ENCODE assay signal across 8 cellular contexts in genomic region chr19:3626473-3627350, GRCh38. TPM values are rescaled to one million over a fixed set of nuclear protein-coding genes. Genes with fewer than 3 reads are reported as not detected.
A peak's percentile ranks its signal among the peaks of the same experiment; 100 is the strongest.
DNase-seq lines count a peak whose midpoint lies in the region; ATAC-seq lines count a peak whose summit lies in the region.

CACTIN (minus strand) TSS chr19:3626790; CDS start chr19:3626762, 28 bp downstream.

- peak; percentile 90 for ATAC-seq in GM19035 (IDR thresholded peaks at IDR 0.05; ENCODE audit: unreplicated experiment)
- ATAC-seq in HG03354 (IDR thresholded peaks at IDR 0.05; ENCODE audit: poor library complexity, severe bottlenecking, unreplicated experiment) = peak; percentile 88

- DNase-seq in AG08396 (ENCODE audit: low spot score) (peak; percentile 100), NCI-H510A (lab: John Stamatoyannopoulos, UW) (peak; percentile 82), cerebellum (ENCODE audit: low spot score) (peak; percentile 100), islet precursor cell (peak; percentile 98)
- peak; percentile 97 for DNase-seq in activated CD4-positive, alpha-beta T cell treated with anti-CD3 and anti-CD28 coated beads for 1 hour
- peak; percentile 97 to 99 (median 98) for DNase-seq in stimulated activated CD4-positive, alpha-beta T cell treated with anti-CD3 and anti-CD28 coated beads, Interleukin-12 subunit alpha, Interleukin-12 subunit beta, amount 100 ng/mL, for 48 hours (ENCODE audit: low read depth in 2 of 3, low spot score in 1 of 3)

RNA-seq across cellular contexts. Expression of gene CACTIN, which starts in this region (rescaled TPM):
- 15.2 TPM for total RNA-seq in cerebellum

Comparison
In these comparisons a context has a peak if more than half of its experiments do, and no peak if none do; other contexts are left out.
1. Peak in every context shown above with its lines: DNase-seq and ATAC-seq.